Comparison of ENCODE assay signal across 16 cellular contexts in genomic region chr2:236899945-236900640, GRCh38.
DNase-seq lines count a peak whose midpoint lies in the region; TF ChIP-seq lines count a peak whose summit lies in the region.
"Had no signal": no experiment of that assay in that cellular context is flagged by ENCODE, and none has a peak within 500 bp of the region (broad histone marks: within the 10 kb centered on the region; RNA-seq: fewer than 3 reads in every experiment).

No MANE protein-coding gene starts in this region.

- H3K4me3 ChIP-seq in trophoblast cell (ENCODE audit: low read depth, low read length) = no peak overlapping the region
- H3K4me3 ChIP-seq: SJSA1 had no signal

- no peak overlapping the region for H2AFZ ChIP-seq in trophoblast cell (ENCODE audit: insufficient read depth, low read length, poor library complexity)

- H2BK12ac ChIP-seq in trophoblast cell (ENCODE audit: low read length) = peak overlapping the region; percentile 13

- no peaks in the 10 kb centered on the region for H3K36me3 Mint-ChIP-seq in glutamatergic neuron (ENCODE audit: unreplicated experiment)
- H3K36me3 Mint-ChIP-seq in HFFc6 (ENCODE audit: low read depth) = no peaks in the 10 kb centered on the region
- H3K36me3 Mint-ChIP-seq: CD8-positive, alpha-beta T cell had no signal

- H2AK5ac ChIP-seq in trophoblast cell (ENCODE audit: low read length) = no peak overlapping the region

- H4K8ac ChIP-seq in trophoblast cell (ENCODE audit: low read depth, low read length) = no peak overlapping the region

- H3K14ac ChIP-seq in trophoblast cell (ENCODE audit: low read length) = no peak overlapping the region

- H3K9me3 Mint-ChIP-seq in glutamatergic neuron (ENCODE audit: unreplicated experiment) (peaks cover 6% of the 10 kb centered on the region), HFFc6 (no peaks in the 10 kb centered on the region)
- H3K9me3 Mint-ChIP-seq: CD8-positive, alpha-beta T cell had no signal

- H3K9ac ChIP-seq in trophoblast cell (ENCODE audit: low read length) = no peak overlapping the region

- peaks cover 6 to 8% of the 10 kb centered on the region in 2 experiments for H3K4me1 ChIP-seq in trophoblast cell (ENCODE audit: control insufficient read depth in 1 of 2, insufficient read depth in 2 of 2, low read length in 2 of 2)
- H3K4me1 ChIP-seq: SJSA1 had no signal

- H3K23ac ChIP-seq in trophoblast cell (ENCODE audit: low read length) = peak overlapping the region; percentile 1

- peak in 2 of 3 experiments; percentile 24 to 64 for DNase-seq in NCI-H1417 (lab: John Stamatoyannopoulos, UW)
- DNase-seq in NCI-H1417 treated with DMSO at 0.1 percent for 48 hours (lab: John Stamatoyannopoulos, UW) = no peak
- peak; percentile 73 for DNase-seq in NCI-H69 (lab: John Stamatoyannopoulos, UW)
- no peak for DNase-seq in glutamatergic neuron
- no peak for DNase-seq in trophoblast cell
- no peak for DNase-seq in GM19240 (ENCODE audit: insufficient read length, low spot score)
- DNase-seq in HFFc6 = no peak
- DNase-seq in mesenteric fat pad (ENCODE audit: low spot score) = no peak
- DNase-seq: 8988T; CD8-positive, alpha-beta T cell; DND-41; NCI-H1436; NCI-H2081 treated with DMSO at 0.1 percent for 48 hours; NCI-H226; SW 1271 had no signal

- H3K4me1 Mint-ChIP-seq in glutamatergic neuron (ENCODE audit: low read depth, unreplicated experiment) (peaks cover 55% of the 10 kb centered on the region), HFFc6 (ENCODE audit: low read depth) (no peaks in the 10 kb centered on the region)

- no peak overlapping the region for H3K4me3 Mint-ChIP-seq in glutamatergic neuron (ENCODE audit: unreplicated experiment)
- no peak overlapping the region for H3K4me3 Mint-ChIP-seq in HFFc6
- H3K4me3 Mint-ChIP-seq: CD8-positive, alpha-beta T cell had no signal

- H2BK120ac ChIP-seq in trophoblast cell (ENCODE audit: insufficient read depth, low read length, poor library complexity) = peak overlapping the region; percentile 0

- H3K79me1 ChIP-seq in trophoblast cell (ENCODE audit: low read length) = peaks cover 3% of the 10 kb centered on the region

- TF ChIP-seq CTCF in glutamatergic neuron (IDR thresholded peaks at IDR 0.05; ENCODE audit: partially characterized antibody, unreplicated experiment) (no peak), HFFc6 (IDR thresholded peaks at IDR 0.05) (no peak)

- H3K4me2 ChIP-seq in trophoblast cell (ENCODE audit: low read length) = no peak overlapping the region

- no CpG with 5 or more reads among the region's 6 CpGs for WGBS in trophoblast cell (ENCODE audit: extremely low coverage, insufficient coverage, insufficient read length)

- H3K27me3 Mint-ChIP-seq in glutamatergic neuron (ENCODE audit: unreplicated experiment) (peaks cover 2% of the 10 kb centered on the region), HFFc6 (ENCODE audit: insufficient read depth) (peaks cover 17% of the 10 kb centered on the region)

- no peak overlapping the region for H3K18ac ChIP-seq in trophoblast cell (ENCODE audit: low read length)

- no peak overlapping the region for H4K91ac ChIP-seq in trophoblast cell (ENCODE audit: low read depth, low read length)

- H3K27ac Mint-ChIP-seq in glutamatergic neuron (ENCODE audit: unreplicated experiment) (peak overlapping the region; percentile 97), HFFc6 (no peak overlapping the region)
- H3K27ac Mint-ChIP-seq: CD8-positive, alpha-beta T cell had no signal

- H3K9me3 ChIP-seq in trophoblast cell (ENCODE audit: insufficient read depth, low read depth, low read length) = peaks cover 2% of the 10 kb centered on the region
- H3K9me3 ChIP-seq: SJSA1 had no signal

- no peaks in the 10 kb centered on the region for H3K27me3 ChIP-seq in trophoblast cell (ENCODE audit: insufficient read depth, low read length)
- H3K27me3 ChIP-seq: SJSA1 had no signal

- no peaks in the 10 kb centered on the region for H3K36me3 ChIP-seq in trophoblast cell (ENCODE audit: control insufficient read depth in 1 of 2, insufficient read depth in 2 of 2, low read length in 2 of 2)
- H3K36me3 ChIP-seq: SJSA1 had no signal

- no peak overlapping the region for H3K4ac ChIP-seq in trophoblast cell (ENCODE audit: low read depth, low read length)

- no peaks in the 10 kb centered on the region for H3K79me2 ChIP-seq in trophoblast cell (ENCODE audit: control insufficient read depth, insufficient read depth, low read length, poor library complexity)

- H4K12ac ChIP-seq in trophoblast cell (ENCODE audit: low read depth, low read length) = no peak overlapping the region

- no peak overlapping the region for H3K27ac ChIP-seq in trophoblast cell (ENCODE audit: low read depth, low read length)
- H3K27ac ChIP-seq: SJSA1 had no signal

- H2BK5ac ChIP-seq in trophoblast cell (ENCODE audit: low read depth, low read length, poor library complexity) = no peak overlapping the region

Comparison
In these comparisons a context has a peak if more than half of its experiments do, and no peak if none do; other contexts are left out.
1. DNase-seq: peak in NCI-H1417 (2 of 3) and NCI-H69 (single experiment); none in NCI-H1417 treated with DMSO at 0.1 percent for 48 hours (single experiment), glutamatergic neuron (single experiment), trophoblast cell (0 of 2), GM19240 (single experiment), HFFc6 (single experiment) and mesenteric fat pad (single experiment).